21 cellular contexts compared by ENCODE assay signal in genomic region chr1:85815906-85816305, GRCh38.
"Had no signal": no experiment of that assay in that cellular context is flagged by ENCODE, and none has a peak within 500 bp of the region (broad histone marks: within the 10 kb centered on the region; RNA-seq: fewer than 3 reads in every experiment).

No MANE protein-coding gene starts in this region.

- H3K4me1 ChIP-seq: colonic mucosa, esophagus squamous epithelium, spleen had no signal

- H3K27ac ChIP-seq: colonic mucosa, epithelial cell of prostate, esophagus squamous epithelium, heart left ventricle, ovary, prostate gland, spleen had no signal

- H3K9me3 ChIP-seq: colonic mucosa, esophagus squamous epithelium, heart left ventricle, ovary, prostate gland, spleen had no signal

- H3K36me3 ChIP-seq: colonic mucosa, esophagus squamous epithelium, heart left ventricle, ovary, prostate gland, spleen had no signal

- ATAC-seq: activated CD4-positive, alpha-beta T cell treated with anti-CD3 and anti-CD28 coated beads for 36 hours; activated CD8-positive, alpha-beta memory T cell treated with anti-CD3 and anti-CD28 coated beads, Interleukin-2, amount 10 ng/mL, durations not matched to agents 7 days and 5 days; activated CD8-positive, alpha-beta T cell treated with anti-CD3 and anti-CD28 coated beads, Interleukin-2, amount 10 ng/mL, durations not matched to agents 7 days and 5 days; activated naive CD8-positive, alpha-beta T cell treated with anti-CD3 and anti-CD28 coated beads, Interleukin-2, amount 50 U/mL, for 24 hours; heart left ventricle; naive thymus-derived CD4-positive, alpha-beta T cell; SK-N-SH treated with all-trans-retinoic acid at 6 μM for 48 hours had no signal

- H3K27me3 ChIP-seq: colonic mucosa, esophagus squamous epithelium, heart left ventricle, ovary, spleen had no signal

- DNase-seq: activated CD4-positive, alpha-beta T cell treated with anti-CD3 and anti-CD28 coated beads for 36 hours; activated CD4-positive, CD25-positive, alpha-beta regulatory T cell; activated CD8-positive, alpha-beta memory T cell treated with anti-CD3 and anti-CD28 coated beads, Interleukin-2, amount 10 ng/mL, durations not matched to agents 7 days and 5 days; activated CD8-positive, alpha-beta T cell treated with anti-CD3 and anti-CD28 coated beads, Interleukin-2, amount 10 ng/mL, durations not matched to agents 7 days and 5 days; activated naive CD8-positive, alpha-beta T cell treated with anti-CD3 and anti-CD28 coated beads, Interleukin-2, amount 50 U/mL, for 24 hours; activated T-cell treated with anti-CD3 and anti-CD28 coated beads, Interleukin-2, amount 50 U/mL, for 48 hours; cerebellar nuclear complex; colonic mucosa; effector CD8-positive, alpha-beta T cell; esophagus squamous epithelium; midbrain; naive thymus-derived CD4-positive, alpha-beta T cell; ovary; spleen; stimulated activated naive CD4-positive, alpha-beta T cell treated with Interleukin-2 at 50 U/mL for 16 hours; T-helper 1 cell; trophoblast cell had no signal

- H3K4me3 ChIP-seq: colonic mucosa, esophagus squamous epithelium, heart left ventricle, ovary, prostate gland, spleen had no signal
